Comparison of ENCODE assay signal across 19 cellular contexts in genomic region chr5:67487862-67488261, GRCh38.
"Had no signal": no experiment of that assay in that cellular context is flagged by ENCODE, and none has a peak within 500 bp of the region (broad histone marks: within the 10 kb centered on the region; RNA-seq: fewer than 3 reads in every experiment).

No MANE protein-coding gene starts in this region.

- H3K27me3 ChIP-seq: dorsolateral prefrontal cortex, esophagus muscularis mucosa, foreskin keratinocyte, gastrocnemius medialis, heart right ventricle, left lung had no signal

- DNase-seq: dermis blood vessel endothelial cell; dorsolateral prefrontal cortex; effector CD4-positive, alpha-beta T cell; effector memory CD4-positive, alpha-beta T cell; foreskin keratinocyte; gastrocnemius medialis; glutamatergic neuron; head of caudate nucleus; heart right ventricle; hippocampal formation; left cardiac atrium; left lung; left ventricle myocardium superior; mammary epithelial cell; mucosa of descending colon; naive B cell had no signal

- H3K36me3 ChIP-seq: esophagus muscularis mucosa, gastrocnemius medialis, heart right ventricle, left lung had no signal

- ATAC-seq: foreskin keratinocyte, gastrocnemius medialis, heart right ventricle, left cardiac atrium, left lung, left ventricle myocardium superior, mucosa of descending colon had no signal

- H3K4me3 ChIP-seq: coronary artery, dorsolateral prefrontal cortex, esophagus muscularis mucosa, gastrocnemius medialis, heart right ventricle, left lung, lung, mucosa of descending colon had no signal

- H3K27ac ChIP-seq: coronary artery, dorsolateral prefrontal cortex, esophagus muscularis mucosa, foreskin keratinocyte, gastrocnemius medialis, heart right ventricle had no signal

- H3K4me1 ChIP-seq: foreskin keratinocyte, gastrocnemius medialis, heart right ventricle, left lung had no signal

- H3K9me3 ChIP-seq: esophagus muscularis mucosa, gastrocnemius medialis, heart right ventricle, left lung, mucosa of descending colon had no signal
